ENCODE assay signal across 34 cellular contexts in genomic region chr6:93900142-93900541, GRCh38.
"Had no signal": no experiment of that assay in that cellular context is flagged by ENCODE, and none has a peak within 500 bp of the region (broad histone marks: within the 10 kb centered on the region; RNA-seq: fewer than 3 reads in every experiment).

No MANE protein-coding gene starts in this region.

- H3K27me3 ChIP-seq: MG63 had no signal

- H3K9ac ChIP-seq: KMS-11 had no signal

- H3K27ac ChIP-seq: KMS-11 had no signal

- H3K36me3 ChIP-seq: MG63 had no signal

- H3K4me3 ChIP-seq: MG63 had no signal

- DNase-seq: Karpas-422, Kasumi-1, MG63, MM.1S, MV-4-11, NCI-H1048, NCI-H1092, NCI-H1092 treated with DMSO at 0.1 percent for 48 hours, NCI-H1105, NCI-H1105 treated with DMSO at 0.1 percent for 48 hours, NCI-H1417, NCI-H1417 treated with DMSO at 0.1 percent for 48 hours, NCI-H1436, NCI-H1436 treated with DMSO at 0.1 percent for 48 hours, NCI-H146, NCI-H1694, NCI-H1694 treated with DMSO at 0.1 percent for 48 hours, NCI-H187, NCI-H187 treated with DMSO at 0.1 percent for 48 hours, NCI-H1930, NCI-H2029, NCI-H2029 treated with DMSO at 0.1 percent for 48 hours, NCI-H2081, NCI-H2081 treated with DMSO at 0.1 percent for 48 hours, NCI-H2107, NCI-H2171, NCI-H2171 treated with DMSO at 0.1 percent for 48 hours, NCI-H2227 treated with DMSO at 0.1 percent for 48 hours, NCI-H226, NCI-H345, NCI-H446, NCI-H446 treated with DMSO at 0.1 percent for 48 hours, NCI-H510A had no signal

- H3K4me2 ChIP-seq: KMS-11 had no signal

- H3K9me3 ChIP-seq: MG63 had no signal
